ENCODE assay signal across 20 cellular contexts in the genomic region with DNA sequence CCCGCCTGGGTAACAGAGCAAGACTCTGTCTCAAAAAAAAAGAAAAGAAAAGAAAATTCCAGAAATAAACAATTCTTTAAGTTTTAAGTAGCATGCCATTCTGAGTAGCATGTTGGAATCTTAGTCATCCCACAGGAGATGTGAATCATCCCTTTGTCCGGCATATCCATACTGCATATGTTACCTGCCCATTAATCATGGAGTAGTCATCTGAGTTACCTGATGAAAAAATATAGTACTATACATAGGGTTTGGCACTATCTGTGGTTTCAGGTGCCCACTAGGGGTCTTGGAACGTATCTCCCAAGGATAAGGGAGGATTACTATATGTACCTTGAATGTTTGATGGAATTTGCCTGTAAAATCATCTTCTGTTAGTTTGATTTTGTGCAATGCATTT. TPM values are rescaled to one million over a fixed set of nuclear protein-coding genes. Genes with fewer than 3 reads are reported as not detected.
DNase-seq lines count a peak whose midpoint lies in the region; ATAC-seq and TF ChIP-seq lines count a peak whose summit lies in the region.
"Had no signal": no experiment of that assay in that cellular context is flagged by ENCODE, and none has a peak within 500 bp of the region (broad histone marks: within the 10 kb centered on the region; RNA-seq: fewer than 3 reads in every experiment).

No MANE protein-coding gene starts in this region.

- no peak for TF ChIP-seq EP300 in SK-N-SH (IDR thresholded peaks at IDR 0.05; ENCODE audit: borderline replicate concordance in 1 of 2, low read depth in 1 of 2, low read length in 1 of 2)

- POLR2A ChIA-PET in SK-N-SH (lab: Yijun Ruan, JAX) = no interaction called here

- H3K9ac ChIP-seq in SK-N-SH = no peak overlapping the region

- no peak for TF ChIP-seq CTCF in SK-N-SH (IDR thresholded peaks at IDR 0.05)

- H3K79me2 ChIP-seq in SK-N-SH (ENCODE audit: insufficient read depth) = no peaks in the 10 kb centered on the region

- H3K9me2 ChIP-seq in SK-N-SH = no peaks in the 10 kb centered on the region

- no peak for ATAC-seq in SK-N-SH treated with all-trans-retinoic acid at 6 μM for 48 hours
- no peak for ATAC-seq in HG03025 (IDR thresholded peaks at IDR 0.05; ENCODE audit: low FRiP score, unreplicated experiment)
- ATAC-seq: activated T-helper 17 cell treated with anti-CD3 and anti-CD28 coated beads, Interleukin-2, amount 50 U/mL, for 72 hours; left ventricle myocardium superior; right cardiac atrium; T-helper 17 cell had no signal

- DNase-seq in SK-N-SH = no peak
- peak; percentile 42 for DNase-seq in NCI-H226
- DNase-seq in dermis blood vessel endothelial cell = peak; percentile 17
- DNase-seq in renal cortical epithelial cell (ENCODE audit: low read depth) = peak; percentile 33
- DNase-seq in NAMALWA (ENCODE audit: low spot score) = no peak
- no peak for DNase-seq in dedifferentiated amniotic fluid mesenchymal stem cell (ENCODE audit: extremely low spot score)
- DNase-seq: ACHN, left ventricle myocardium superior, NCI-H1105, occipital lobe, right cardiac atrium, SHP77, stomach, T-helper 17 cell had no signal

- no peak overlapping the region for H2AFZ ChIP-seq in SK-N-SH (ENCODE audit: low read depth)

- H3K9me3 ChIP-seq in SK-N-SH = no peaks in the 10 kb centered on the region
- H3K9me3 ChIP-seq: adrenal gland, stomach had no signal

- no peaks in the 10 kb centered on the region for H4K20me1 ChIP-seq in SK-N-SH (ENCODE audit: insufficient read depth)

- CTCF ChIA-PET in SK-N-SH (lab: Yijun Ruan, JAX) = no interaction called here

- no peak overlapping the region for H3K27ac ChIP-seq in SK-N-SH (ENCODE audit: low read depth in 2 of 2, low read length in 1 of 2)
- H3K27ac ChIP-seq: adrenal gland, stomach had no signal

- H3K4me1 ChIP-seq in SK-N-SH (ENCODE audit: control insufficient read depth in 1 of 2, insufficient read depth in 2 of 2, low read depth in 1 of 2, low read length in 1 of 2) = no peaks in the 10 kb centered on the region
- H3K4me1 ChIP-seq: adrenal gland had no signal

- no peaks in the 10 kb centered on the region for H3K36me3 ChIP-seq in SK-N-SH (replicated peaks in 1 of 2; ENCODE audit: control insufficient read depth in 1 of 2, insufficient read depth in 2 of 2, low read length in 1 of 2)
- H3K36me3 ChIP-seq: adrenal gland, stomach had no signal

- no peak overlapping the region for H3K4me2 ChIP-seq in SK-N-SH

- no peak overlapping the region for H3K4me3 ChIP-seq in SK-N-SH (ENCODE audit: low read depth in 2 of 2, low read length in 1 of 2)
- H3K4me3 ChIP-seq: adrenal gland, stomach had no signal

- H3K27me3 ChIP-seq in SK-N-SH (ENCODE audit: insufficient read depth) = no peaks in the 10 kb centered on the region
- H3K27me3 ChIP-seq: adrenal gland, stomach had no signal

- H3F3A ChIP-seq in SK-N-SH (replicated peaks; ENCODE audit: insufficient read depth) = no peaks in the 10 kb centered on the region

- 57% methylated on average over 3 of the region's 3 CpGs for WGBS in SK-N-SH (ENCODE audit: low lambda C conversion rate)

- TF ChIP-seq RAD21 in SK-N-SH (IDR thresholded peaks at IDR 0.05; ENCODE audit: low read length) = no peak

TF ChIP-seq in SK-N-SH, 30 proteins besides CTCF, POLR2A, EP300 and RAD21:
- TF ChIP-seq SMC3 (IDR thresholded peaks at IDR 0.05; ENCODE audit: low read depth, low read length) = no peak
- TF ChIP-seq TCF12 (IDR thresholded peaks at IDR 0.05) = peak; percentile 22; the same call in 1 of the 2 replicates
- TF ChIP-seq, protein P1, sequence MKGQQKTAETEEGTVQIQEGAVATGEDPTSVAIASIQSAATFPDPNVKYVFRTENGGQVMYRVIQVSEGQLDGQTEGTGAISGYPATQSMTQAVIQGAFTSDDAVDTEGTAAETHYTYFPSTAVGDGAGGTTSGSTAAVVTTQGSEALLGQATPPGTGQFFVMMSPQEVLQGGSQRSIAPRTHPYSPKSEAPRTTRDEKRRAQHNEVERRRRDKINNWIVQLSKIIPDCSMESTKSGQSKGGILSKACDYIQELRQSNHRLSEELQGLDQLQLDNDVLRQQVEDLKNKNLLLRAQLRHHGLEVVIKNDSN (IDR thresholded peaks at IDR 0.05; ENCODE audit: borderline replicate concordance, low read depth) = no peak
- TF ChIP-seq TEAD4 (IDR thresholded peaks at IDR 0.05; ENCODE audit: borderline replicate concordance, insufficient read depth) = no peak
- TF ChIP-seq JUND (IDR thresholded peaks at IDR 0.05) = 0 out of 2 replicates have a peak, but pooled peaks have one; percentile 29
- TF ChIP-seq, protein P2, sequence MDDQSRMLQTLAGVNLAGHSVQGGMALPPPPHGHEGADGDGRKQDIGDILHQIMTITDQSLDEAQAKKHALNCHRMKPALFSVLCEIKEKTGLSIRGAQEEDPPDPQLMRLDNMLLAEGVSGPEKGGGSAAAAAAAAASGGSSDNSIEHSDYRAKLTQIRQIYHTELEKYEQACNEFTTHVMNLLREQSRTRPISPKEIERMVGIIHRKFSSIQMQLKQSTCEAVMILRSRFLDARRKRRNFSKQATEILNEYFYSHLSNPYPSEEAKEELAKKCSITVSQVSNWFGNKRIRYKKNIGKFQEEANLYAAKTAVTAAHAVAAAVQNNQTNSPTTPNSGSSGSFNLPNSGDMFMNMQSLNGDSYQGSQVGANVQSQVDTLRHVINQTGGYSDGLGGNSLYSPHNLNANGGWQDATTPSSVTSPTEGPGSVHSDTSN (IDR thresholded peaks at IDR 0.05) = peak; percentile 49; the same call in 1 of the 2 replicates
- TF ChIP-seq FOSL2 (IDR thresholded peaks at IDR 0.05; ENCODE audit: borderline replicate concordance, low read depth) = peak; percentile 59; the same call in 1 of the 2 replicates

TF ChIP-seq in SK-N-SH treated with all-trans-retinoic acid at 6 μM for 48 hours, 23 proteins besides CTCF, POLR2A, EP300 and RAD21:
- TF ChIP-seq, protein P3, sequence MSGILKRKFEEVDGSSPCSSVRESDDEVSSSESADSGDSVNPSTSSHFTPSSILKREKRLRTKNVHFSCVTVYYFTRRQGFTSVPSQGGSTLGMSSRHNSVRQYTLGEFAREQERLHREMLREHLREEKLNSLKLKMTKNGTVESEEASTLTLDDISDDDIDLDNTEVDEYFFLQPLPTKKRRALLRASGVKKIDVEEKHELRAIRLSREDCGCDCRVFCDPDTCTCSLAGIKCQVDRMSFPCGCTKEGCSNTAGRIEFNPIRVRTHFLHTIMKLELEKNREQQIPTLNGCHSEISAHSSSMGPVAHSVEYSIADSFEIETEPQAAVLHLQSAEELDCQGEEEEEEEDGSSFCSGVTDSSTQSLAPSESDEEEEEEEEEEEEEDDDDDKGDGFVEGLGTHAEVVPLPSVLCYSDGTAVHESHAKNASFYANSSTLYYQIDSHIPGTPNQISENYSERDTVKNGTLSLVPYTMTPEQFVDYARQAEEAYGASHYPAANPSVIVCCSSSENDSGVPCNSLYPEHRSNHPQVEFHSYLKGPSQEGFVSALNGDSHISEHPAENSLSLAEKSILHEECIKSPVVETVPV (CRISPR knock-in tag; IDR thresholded peaks at IDR 0.05) = no peak
- no peak for TF ChIP-seq ARNTL (CRISPR knock-in tag; IDR thresholded peaks at IDR 0.05; ENCODE audit: borderline replicate concordance, low read depth)
- TF ChIP-seq TOX (CRISPR knock-in tag; IDR thresholded peaks at IDR 0.05; ENCODE audit: borderline replicate concordance) = no peak

RNA-seq across cellular contexts. Expression of a gene that starts 6.3 kb away (rescaled TPM):
- polyA plus RNA-seq in SK-N-SH (2012; rRNA removed) = not detected in 2 replicates
- not detected in 2 replicates for polyA plus RNA-seq in SK-N-SH (2012; cell fraction: cytosol; rRNA removed)
- polyA plus RNA-seq in SK-N-SH (2012; cell fraction: nucleus; rRNA removed) = not detected in 2 replicates
- total RNA-seq in dermis blood vessel endothelial cell (under 0.01 and 0.05 TPM in 2 replicates), renal cortical epithelial cell (not detected in 2 replicates)
- total RNA-seq: cerebellum, left ventricle myocardium superior, occipital lobe had no signal
- polyA plus RNA-seq: IgD-negative memory B cell had no signal

Comparison
In these comparisons a context has a peak if more than half of its experiments do, and no peak if none do; other contexts are left out.
1. DNase-seq: peak in NCI-H226 (single experiment), dermis blood vessel endothelial cell (single experiment) and renal cortical epithelial cell (single experiment); none in SK-N-SH (single experiment), NAMALWA (single experiment) and dedifferentiated amniotic fluid mesenchymal stem cell (single experiment).